Comparison of ENCODE assay signal across 16 cellular contexts in the genomic region with DNA sequence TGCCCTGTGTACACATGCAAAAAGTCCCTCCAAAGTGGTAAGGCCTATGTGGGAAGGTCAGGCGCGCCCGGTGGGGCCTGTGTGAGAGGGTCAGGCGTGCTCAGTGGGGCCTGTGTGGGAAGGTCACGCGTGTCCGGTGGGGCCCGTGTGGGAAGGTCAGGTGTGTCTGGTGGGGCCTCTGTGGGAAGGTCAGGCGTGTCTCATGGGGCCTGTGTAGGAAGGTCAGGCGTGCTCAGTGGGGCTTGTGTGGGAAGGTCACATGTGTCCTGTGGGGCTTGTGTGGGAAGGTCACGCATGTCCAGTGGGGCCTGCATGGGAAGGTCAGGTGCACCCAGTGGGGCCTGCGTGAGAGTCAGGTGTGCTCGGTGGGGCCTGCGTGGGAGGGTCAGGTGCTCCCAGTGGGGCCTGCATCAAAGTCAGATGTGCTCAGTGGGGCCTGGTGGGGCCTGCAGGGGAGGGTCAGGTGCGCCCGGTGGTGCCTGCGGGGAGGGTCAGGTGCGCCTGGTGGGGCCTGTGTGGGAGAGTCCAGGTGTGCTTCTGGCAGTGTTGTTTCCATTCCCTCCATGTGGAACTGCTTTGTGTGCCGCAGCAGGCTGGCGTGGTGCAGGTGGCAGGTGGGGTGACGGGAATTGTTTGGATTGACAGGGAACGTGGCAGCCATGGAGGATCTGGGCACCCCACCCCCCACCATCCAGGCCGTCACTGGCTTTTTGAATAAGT.
"Had no signal": no experiment of that assay in that cellular context is flagged by ENCODE, and none has a peak within 500 bp of the region (broad histone marks: within the 10 kb centered on the region; RNA-seq: fewer than 3 reads in every experiment).

No MANE protein-coding gene starts in this region.

- DNase-seq: activated CD4-positive, alpha-beta T cell treated with anti-CD3 and anti-CD28 coated beads for 4 hours; activated naive CD4-positive, alpha-beta T cell treated with anti-CD3 and anti-CD28 coated beads, Interleukin-2, amount 50 U/mL, for 16 hours; activated T-cell treated with anti-CD3 and anti-CD28 coated beads for 4 hours; adrenal gland; caudate nucleus; effector CD8-positive, alpha-beta T cell; heart left ventricle; mammary epithelial cell; T-cell; T1000 had no signal

- H3K27ac Mint-ChIP-seq: activated T-helper 2 cell treated with anti-CD3 and anti-CD28 coated beads, Interferon-gamma antibody, Interleukin-2, Interleukin-4, amounts not matched to agents 10 μg/mL and 5 μg/mL and 100 μg/mL, durations not matched to agents 14 hours and 24 hours and 36 hours; T-cell had no signal

- H3K4me1 ChIP-seq: adrenal gland, heart left ventricle, pancreas, upper lobe of left lung had no signal

- H3K4me3 ChIP-seq: adrenal gland, coronary artery, heart left ventricle, pancreas, skin epidermis, upper lobe of left lung had no signal

- H3K9me3 ChIP-seq: adrenal gland, heart left ventricle, pancreas, upper lobe of left lung had no signal

- H3K27me3 ChIP-seq: adrenal gland, heart left ventricle, pancreas, upper lobe of left lung had no signal

- ATAC-seq: heart left ventricle, pancreas, T-cell had no signal

- H3K27ac ChIP-seq: adrenal gland, coronary artery, heart left ventricle, pancreas, skin epidermis, upper lobe of left lung had no signal

- H3K27me3 Mint-ChIP-seq: T-cell had no signal

- H3K9me3 Mint-ChIP-seq: activated T-helper 2 cell treated with anti-CD3 and anti-CD28 coated beads, Interferon-gamma antibody, Interleukin-2, Interleukin-4, amounts not matched to agents 10 μg/mL and 5 μg/mL and 100 μg/mL, durations not matched to agents 14 hours and 24 hours and 36 hours; nephron had no signal

- H3K4me1 Mint-ChIP-seq: nephron, T-cell had no signal

- H3K4me3 Mint-ChIP-seq: nephron, T-cell had no signal
